8 cellular contexts compared by ENCODE assay signal in the genomic region with DNA sequence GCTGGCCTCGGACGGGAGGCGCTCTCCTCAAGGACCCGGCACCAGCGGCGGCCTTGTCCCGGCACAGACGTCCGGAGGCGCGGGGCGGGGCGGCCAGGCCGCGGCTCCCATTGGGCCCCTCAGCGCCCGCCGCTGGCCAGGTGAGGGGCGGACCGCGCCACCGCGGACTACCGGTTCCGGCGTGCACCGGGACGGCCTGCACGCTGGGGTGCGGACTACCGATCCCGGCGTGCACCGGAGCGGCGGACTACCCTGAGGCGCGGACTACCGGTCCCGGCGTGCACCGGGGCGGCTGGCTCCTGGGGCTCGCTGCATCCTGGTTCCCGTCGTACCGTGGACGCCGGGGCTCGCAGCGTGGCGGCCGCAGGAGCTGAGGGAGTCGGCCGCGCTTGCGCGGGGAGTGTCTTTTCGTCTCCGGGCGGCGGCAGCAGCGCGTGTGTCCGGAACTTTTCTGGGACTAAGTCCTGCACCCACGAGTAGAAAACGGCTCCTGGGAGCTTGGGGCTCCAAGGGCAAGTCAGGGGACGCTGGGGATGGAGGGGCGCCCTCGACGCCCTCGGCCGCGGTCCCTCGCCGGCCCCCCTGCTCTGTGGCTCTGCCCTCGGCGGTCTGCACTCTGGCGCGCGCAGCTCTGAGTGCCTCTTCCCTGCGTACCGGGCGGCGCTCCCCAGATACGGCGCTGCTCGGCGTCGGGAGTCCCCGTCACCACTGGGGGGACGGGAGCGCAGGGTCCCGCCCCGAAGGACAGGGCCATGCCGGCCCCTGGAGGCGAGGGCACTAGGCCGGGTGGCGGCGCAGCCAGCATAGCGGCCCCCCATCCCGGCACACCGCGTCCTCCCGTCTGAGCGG. TPM values are rescaled to one million over a fixed set of nuclear protein-coding genes. Genes with fewer than 3 reads are reported as not detected.
DNase-seq lines count a peak whose midpoint lies in the region; ATAC-seq and TF ChIP-seq lines count a peak whose summit lies in the region.

A gene (minus strand): TSS at position 86 of the 849 bp plus-strand sequence. CDS start 206 bp downstream, outside the sequence.

- peak within 1 kb of the TSS; percentile 45 to 92 (median 80) for H3K27ac Mint-ChIP-seq in IgD-negative memory B cell

- no peaks in the 10 kb centered on the region for H3K36me3 ChIP-seq in mucosa of stomach (ENCODE audit: control insufficient read depth, insufficient read depth, low read length)

- DNase-seq in DMS153 (lab: John Stamatoyannopoulos, UW) (peak; percentile 73), OCI-M1 (lab: John Stamatoyannopoulos, UW) (peak; percentile 95), activated T-cell treated with anti-CD3 and anti-CD28 coated beads for 48 hours (ENCODE audit: low read depth) (peak; percentile 96), epithelial cell of proximal tubule (ENCODE audit: low read depth) (no peak)
- DNase-seq in stimulated activated CD8-positive, alpha-beta memory T cell treated with anti-CD3 and anti-CD28 coated beads, Interleukin-7, amount 100 ng/mL, for 1 hour (ENCODE audit: low read depth in 2 of 2) = peak; percentile 75 to 84

- no peaks in the 10 kb centered on the region for H3K36me3 Mint-ChIP-seq in IgD-negative memory B cell

- H3K4me3 Mint-ChIP-seq in IgD-negative memory B cell = peak within 1 kb of the TSS; percentile 83 to 92 (median 90)

- no peaks in the 10 kb centered on the region for H3K9me3 Mint-ChIP-seq in IgD-negative memory B cell

- H3K4me1 ChIP-seq in mucosa of stomach (ENCODE audit: control insufficient read depth, insufficient read depth, low read length) = peaks cover 39% of the 10 kb centered on the region

- H3K4me3 ChIP-seq in epithelial cell of proximal tubule (ENCODE audit: low read depth, low read length) (peak within 1 kb of the TSS; percentile 92), mucosa of stomach (ENCODE audit: low read length) (peak within 1 kb of the TSS; percentile 72)

- H3K9me3 ChIP-seq in mucosa of stomach (ENCODE audit: control insufficient read depth, low read length) = no peaks in the 10 kb centered on the region

- peaks cover 6 to 21% (median 16%) of the 10 kb centered on the region in 3 donors for H3K4me1 Mint-ChIP-seq in IgD-negative memory B cell

- H3K27me3 Mint-ChIP-seq in IgD-negative memory B cell = no peaks in the 10 kb centered on the region

- ATAC-seq in GM21529 (IDR thresholded peaks at IDR 0.05; ENCODE audit: unreplicated experiment) = peak; percentile 88

- peak within 1 kb of the TSS; percentile 80 for H3K9ac ChIP-seq in mucosa of stomach (ENCODE audit: low read length)

- no peak for TF ChIP-seq CTCF in epithelial cell of proximal tubule (conservative IDR thresholded peaks at IDR 0.05; ENCODE audit: low read depth, low read length)

- H3K27me3 ChIP-seq in mucosa of stomach (ENCODE audit: control insufficient read depth, insufficient read depth, low read length) = no peaks in the 10 kb centered on the region

RNA-seq across cellular contexts. Expression of the gene that starts here (rescaled TPM):
- 12.0 TPM for polyA plus RNA-seq in IgD-negative memory B cell
- total RNA-seq in epithelial cell of proximal tubule = 42.6 and 65.4 TPM in 2 replicates
